In genomic region chr4:76883147-76883546, GRCh38 we compare ENCODE assay signal across 1 cellular context.
TF ChIP-seq lines count a peak whose summit lies in the region.

No MANE protein-coding gene starts in this region.

TF ChIP-seq in WTC11, 78 proteins besides CTCF, POLR2A, EP300 and RAD21 (continued from another document):
- no peak for TF ChIP-seq HMGXB4 (CRISPR knock-in tag; IDR thresholded peaks at IDR 0.05)
- no peak for TF ChIP-seq GABPB1 (CRISPR knock-in tag; IDR thresholded peaks at IDR 0.05)
- TF ChIP-seq MLX (CRISPR knock-in tag; IDR thresholded peaks at IDR 0.05) = no peak
- TF ChIP-seq ZNF263 (CRISPR knock-in tag; IDR thresholded peaks at IDR 0.05; ENCODE audit: low read depth) = no peak
- no peak for TF ChIP-seq ZBTB43 (CRISPR knock-in tag; IDR thresholded peaks at IDR 0.05)
- TF ChIP-seq TP53 (CRISPR knock-in tag; IDR thresholded peaks at IDR 0.05) = no peak
- TF ChIP-seq ESRRA (CRISPR knock-in tag; IDR thresholded peaks at IDR 0.05; ENCODE audit: borderline replicate concordance) = no peak
TF ChIP-seq in WTC11: peak in this region for 0.
